ENCODE assay signal across 16 cellular contexts in genomic region chr6:16127471-16127870, GRCh38. TPM values are rescaled to one million over a fixed set of nuclear protein-coding genes. Genes with fewer than 3 reads are reported as not detected.
DNase-seq lines count a peak whose midpoint lies in the region; ATAC-seq and TF ChIP-seq lines count a peak whose summit lies in the region.
"Had no signal": no experiment of that assay in that cellular context is flagged by ENCODE, and none has a peak within 500 bp of the region (broad histone marks: within the 10 kb centered on the region; RNA-seq: fewer than 3 reads in every experiment).

No MANE protein-coding gene starts in this region.

- H3K9ac ChIP-seq in MM.1S (ENCODE audit: low read length) = no peak overlapping the region

- no peaks in the 10 kb centered on the region for H4K20me1 ChIP-seq in MM.1S (ENCODE audit: insufficient read depth, low read length)

- no peak for TF ChIP-seq CTCF in MM.1S (IDR thresholded peaks at IDR 0.05; ENCODE audit: low read length)
- no peak for TF ChIP-seq CTCF in brain (conservative IDR thresholded peaks at IDR 0.05)
- TF ChIP-seq CTCF in progenitor cell of endocrine pancreas (IDR thresholded peaks at IDR 0.05; ENCODE audit: unreplicated experiment) = no peak

- peaks cover 35% of the 10 kb centered on the region for H3K4me1 ChIP-seq in MM.1S (ENCODE audit: low read length)

- H3K36me3 Mint-ChIP-seq in activated CD8-positive, alpha-beta memory T cell treated with anti-CD3 and anti-CD28 coated beads, Interleukin-2, amount 10 ng/mL, durations not matched to agents 7 days and 5 days = peaks cover 5% of the 10 kb centered on the region
- no peaks in the 10 kb centered on the region for H3K36me3 Mint-ChIP-seq in brain
- peaks cover 5% of the 10 kb centered on the region for H3K36me3 Mint-ChIP-seq in progenitor cell of endocrine pancreas (ENCODE audit: insufficient read depth)

- H3K4me1 Mint-ChIP-seq in activated CD8-positive, alpha-beta memory T cell treated with anti-CD3 and anti-CD28 coated beads, Interleukin-2, amount 10 ng/mL, durations not matched to agents 7 days and 5 days = peaks cover 20% of the 10 kb centered on the region
- H3K4me1 Mint-ChIP-seq in brain (peaks cover 41% of the 10 kb centered on the region), progenitor cell of endocrine pancreas (ENCODE audit: low read depth) (peaks cover 22% of the 10 kb centered on the region)

- peak overlapping the region; percentile 58 for H3K4me3 Mint-ChIP-seq in activated CD8-positive, alpha-beta memory T cell treated with anti-CD3 and anti-CD28 coated beads, Interleukin-2, amount 10 ng/mL, durations not matched to agents 7 days and 5 days
- H3K4me3 Mint-ChIP-seq in brain (peak overlapping the region; percentile 53 to 89 (median 72)), progenitor cell of endocrine pancreas (ENCODE audit: low read depth) (peak overlapping the region; percentile 22)

- H3K27ac Mint-ChIP-seq in activated CD8-positive, alpha-beta memory T cell treated with anti-CD3 and anti-CD28 coated beads, Interleukin-2, amount 10 ng/mL, durations not matched to agents 7 days and 5 days = no peak overlapping the region
- H3K27ac Mint-ChIP-seq in brain = peak overlapping the region in 2 of 5 experiments; percentile 36 to 70
- peak overlapping the region; percentile 5 for H3K27ac Mint-ChIP-seq in progenitor cell of endocrine pancreas

- peaks cover 32% of the 10 kb centered on the region for H3K27me3 Mint-ChIP-seq in activated CD8-positive, alpha-beta memory T cell treated with anti-CD3 and anti-CD28 coated beads, Interleukin-2, amount 10 ng/mL, durations not matched to agents 7 days and 5 days
- H3K27me3 Mint-ChIP-seq in brain (peaks cover 20% of the 10 kb centered on the region), progenitor cell of endocrine pancreas (peaks cover 27% of the 10 kb centered on the region)

- H3K9me3 ChIP-seq in MM.1S (replicated peaks; ENCODE audit: insufficient read depth, low read length) = no peaks in the 10 kb centered on the region
- H3K9me3 ChIP-seq: heart right ventricle, lower lobe of right lung, stomach had no signal

- H3K27me3 ChIP-seq in MM.1S (replicated peaks; ENCODE audit: insufficient read depth, low read length) = no peaks in the 10 kb centered on the region
- H3K27me3 ChIP-seq: heart right ventricle, stomach had no signal

- H3K9me2 ChIP-seq in MM.1S (replicated peaks; ENCODE audit: insufficient read depth, low read length) = no peaks in the 10 kb centered on the region

- peaks cover 33% of the 10 kb centered on the region for H3K79me2 ChIP-seq in MM.1S (ENCODE audit: low read length)

- no peaks in the 10 kb centered on the region for H3K36me3 ChIP-seq in MM.1S (replicated peaks; ENCODE audit: insufficient read depth, low read length)
- H3K36me3 ChIP-seq: stomach had no signal

- H3K9me3 Mint-ChIP-seq in activated CD8-positive, alpha-beta memory T cell treated with anti-CD3 and anti-CD28 coated beads, Interleukin-2, amount 10 ng/mL, durations not matched to agents 7 days and 5 days (ENCODE audit: low read depth) = no peaks in the 10 kb centered on the region
- H3K9me3 Mint-ChIP-seq in brain = peaks cover 0 to 3% (median 0%) of the 10 kb centered on the region in 5 experiments
- no peaks in the 10 kb centered on the region for H3K9me3 Mint-ChIP-seq in progenitor cell of endocrine pancreas (ENCODE audit: low read depth)

- H2AFZ ChIP-seq in MM.1S (ENCODE audit: low read length) = 0 out of 2 replicates have a peak overlapping the region, but pooled peaks have one; percentile 16

- CTCF ChIA-PET in activated CD8-positive, alpha-beta memory T cell treated with anti-CD3 and anti-CD28 coated beads, Interleukin-2, amount 10 ng/mL, durations not matched to agents 7 days and 5 days (lab: Charles Lee) = interaction anchor here (0.6 to 5.6 kb wide), 6 partner anchors 42 to 1606 kb away, joined by 3 to 45 read pairs (median 4); no protein-coding TSS in a partner anchor

- no peak for DNase-seq in activated CD8-positive, alpha-beta memory T cell treated with anti-CD3 and anti-CD28 coated beads, Interleukin-2, amount 10 ng/mL, durations not matched to agents 7 days and 5 days
- DNase-seq in activated CD8-positive, alpha-beta memory T cell treated with anti-CD3 and anti-CD28 coated beads, Interleukin-2, amount 50 U/mL, for 48 hours = no peak
- DNase-seq in MM.1S (no peak), progenitor cell of endocrine pancreas (ENCODE audit: low spot score, unreplicated experiment) (no peak), NCI-H2171 treated with DMSO at 0.1 percent for 48 hours (lab: John Stamatoyannopoulos, UW) (no peak)
- DNase-seq in activated CD4-positive, CD25-positive, alpha-beta regulatory T cell treated with anti-CD3 and anti-CD28 coated beads, Interleukin-2, amount 50 U/mL, for 72 hours = no peak
- DNase-seq: ACHN, amygdala, heart right ventricle, lower lobe of right lung, NCI-H1694 treated with DMSO at 0.1 percent for 48 hours, stomach, SW 1271, WERI-Rb-1 had no signal

- no peak for ATAC-seq in activated CD8-positive, alpha-beta memory T cell treated with anti-CD3 and anti-CD28 coated beads, Interleukin-2, amount 10 ng/mL, durations not matched to agents 7 days and 5 days
- no peak for ATAC-seq in HG02884 (IDR thresholded peaks at IDR 0.05; ENCODE audit: unreplicated experiment)
- ATAC-seq: heart right ventricle, lower lobe of right lung had no signal

- H3K27ac ChIP-seq in MM.1S (ENCODE audit: low read length) = peak overlapping the region; percentile 51; the same call in 1 of the 2 replicates
- H3K27ac ChIP-seq: heart right ventricle, lower lobe of right lung, stomach, WERI-Rb-1 had no signal

- peaks cover 28% of the 10 kb centered on the region for H3F3A ChIP-seq in MM.1S (ENCODE audit: insufficient read depth, low read length)

- no peak overlapping the region for H3K4me3 ChIP-seq in MM.1S (ENCODE audit: low read length)
- H3K4me3 ChIP-seq: lower lobe of right lung had no signal

- peak overlapping the region; percentile 38 for H3K4me2 ChIP-seq in MM.1S (ENCODE audit: low read depth, low read length)

RNA-seq across cellular contexts. Expression of gene MYLIP, which starts 1.4 kb away (rescaled TPM):
- 10 to 100 TPM in 1 of 2 experiments, 1 to 10 TPM in 1; 9.1 to 14.8 TPM for total RNA-seq in activated CD8-positive, alpha-beta memory T cell treated with anti-CD3 and anti-CD28 coated beads, Interleukin-2, amount 10 ng/mL, durations not matched to agents 7 days and 5 days
- 9.8 TPM for polyA plus RNA-seq in brain (ENCODE audit: insufficient read depth, low read depth, low replicate concordance)
- total RNA-seq in progenitor cell of endocrine pancreas = 59.0 and 81.1 TPM in 2 replicates

Comparison
In these comparisons a context has a peak if more than half of its experiments do, and no peak if none do; other contexts are left out.
1. H3K4me3 Mint-ChIP-seq: peak in every context shown above with its lines; median percentile 72 in brain; 58 in activated CD8-positive, alpha-beta memory T cell treated with anti-CD3 and anti-CD28 coated beads, Interleukin-2, amount 10 ng/mL, durations not matched to agents 7 days and 5 days; 22 in progenitor cell of endocrine pancreas.